In the genomic region with DNA sequence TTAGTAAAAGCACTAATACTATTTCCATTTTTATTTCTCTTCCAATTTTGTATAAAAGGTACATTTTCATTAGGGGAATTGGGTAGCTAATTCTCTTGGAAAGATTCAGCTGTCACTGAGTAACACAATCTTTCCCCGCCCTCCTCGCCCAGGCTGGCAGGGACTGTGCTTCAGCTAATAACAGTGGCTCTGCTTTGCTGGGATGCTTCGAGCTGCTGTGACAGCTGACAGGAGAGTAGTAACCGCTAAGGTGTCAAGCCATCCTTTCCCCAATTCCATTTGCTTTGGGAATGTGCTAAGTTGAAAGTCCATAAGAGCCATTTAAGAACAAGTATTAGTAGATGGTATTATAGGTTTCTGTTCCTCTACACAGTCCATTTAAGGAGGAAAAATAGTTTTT, we compare ENCODE assay signal across 24 cellular contexts.
"Had no signal": no experiment of that assay in that cellular context is flagged by ENCODE, and none has a peak within 500 bp of the region (broad histone marks: within the 10 kb centered on the region; RNA-seq: fewer than 3 reads in every experiment).

No MANE protein-coding gene starts in this region.

- H3K9me3 ChIP-seq: heart left ventricle, left lung, lower lobe of right lung, neutrophil, right atrium auricular region, spleen, tibial nerve, upper lobe of left lung, vagina had no signal

- H3K4me2 ChIP-seq: neural progenitor cell had no signal

- H3K27me3 ChIP-seq: heart left ventricle, left lung, neural progenitor cell, neutrophil, right atrium auricular region, spleen, tibial nerve, upper lobe of left lung, vagina had no signal

- H3K79me2 ChIP-seq: parathyroid adenoma had no signal

- H3K4me1 ChIP-seq: heart left ventricle, left lung, lower lobe of right lung, neural progenitor cell, parathyroid adenoma, right atrium auricular region, spleen, tibial nerve, upper lobe of left lung, vagina had no signal

- H3K36me3 ChIP-seq: heart left ventricle, left lung, lower lobe of right lung, neural progenitor cell, neutrophil, right atrium auricular region, spleen, tibial nerve, upper lobe of left lung, vagina had no signal

- H3K27ac ChIP-seq: heart left ventricle, left lung, lower lobe of right lung, neural progenitor cell, neutrophil, parathyroid adenoma, right atrium auricular region, spleen, tibial nerve, upper lobe of left lung, vagina had no signal

- H2AFZ ChIP-seq: neural progenitor cell, parathyroid adenoma had no signal

- DNase-seq: heart left ventricle; hypothalamus; islet precursor cell; kidney glomerular epithelial cell; left cardiac atrium; left lung; lower lobe of right lung; mammary epithelial cell; mesenchymal stem cell; naive B cell; natural killer cell; nephron progenitor cell; occipital lobe; small intestine; spleen; stimulated activated CD4-positive, alpha-beta T cell treated with anti-CD3 and anti-CD28 coated beads, Interleukin-4, amount 100 ng/mL, for 24 hours; stimulated activated naive CD4-positive, alpha-beta T cell; upper lobe of left lung had no signal

- FAIRE-seq: small intestine had no signal

- H3K9ac ChIP-seq: neural progenitor cell, parathyroid adenoma had no signal

- H3K4me3 ChIP-seq: heart left ventricle, left lung, lower lobe of right lung, neural progenitor cell, right atrium auricular region, spleen, tibial nerve, upper lobe of left lung, vagina had no signal
